Comparison of ENCODE assay signal across 3 cellular contexts in the genomic region with DNA sequence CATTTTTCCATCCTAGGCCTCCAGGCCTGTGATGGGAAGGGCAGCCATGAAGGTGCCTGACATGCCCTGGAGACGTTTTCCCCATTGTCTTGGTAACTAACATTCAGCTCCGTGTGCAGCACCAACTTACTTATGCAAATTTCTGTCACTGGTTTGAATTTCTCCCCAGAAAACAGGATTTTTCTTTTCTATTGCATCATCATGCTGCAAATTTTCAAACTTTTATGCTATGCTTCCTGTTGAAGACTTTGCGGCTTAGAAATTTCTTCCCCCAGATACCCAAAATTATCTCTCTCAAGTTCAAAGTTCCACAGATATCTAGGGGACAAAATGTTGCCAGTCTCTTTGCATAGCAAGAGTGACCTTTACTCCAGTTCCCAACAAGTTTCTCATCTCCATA.
TF ChIP-seq lines count a peak whose summit lies in the region.

No MANE protein-coding gene starts in this region.

TF ChIP-seq in HEK293, 187 proteins besides CTCF, POLR2A, EP300 and RAD21:
- TF ChIP-seq ZNF2 (tag by site-specific recombination; IDR thresholded peaks at IDR 0.05), result no peak
- TF ChIP-seq ZNF585B (tag by site-specific recombination; IDR thresholded peaks at IDR 0.05), result peak; percentile 3; the same call in 1 of the 2 replicates

TF ChIP-seq in K562, 482 proteins besides CTCF, POLR2A, EP300 and RAD21:
- TF ChIP-seq, protein P1, sequence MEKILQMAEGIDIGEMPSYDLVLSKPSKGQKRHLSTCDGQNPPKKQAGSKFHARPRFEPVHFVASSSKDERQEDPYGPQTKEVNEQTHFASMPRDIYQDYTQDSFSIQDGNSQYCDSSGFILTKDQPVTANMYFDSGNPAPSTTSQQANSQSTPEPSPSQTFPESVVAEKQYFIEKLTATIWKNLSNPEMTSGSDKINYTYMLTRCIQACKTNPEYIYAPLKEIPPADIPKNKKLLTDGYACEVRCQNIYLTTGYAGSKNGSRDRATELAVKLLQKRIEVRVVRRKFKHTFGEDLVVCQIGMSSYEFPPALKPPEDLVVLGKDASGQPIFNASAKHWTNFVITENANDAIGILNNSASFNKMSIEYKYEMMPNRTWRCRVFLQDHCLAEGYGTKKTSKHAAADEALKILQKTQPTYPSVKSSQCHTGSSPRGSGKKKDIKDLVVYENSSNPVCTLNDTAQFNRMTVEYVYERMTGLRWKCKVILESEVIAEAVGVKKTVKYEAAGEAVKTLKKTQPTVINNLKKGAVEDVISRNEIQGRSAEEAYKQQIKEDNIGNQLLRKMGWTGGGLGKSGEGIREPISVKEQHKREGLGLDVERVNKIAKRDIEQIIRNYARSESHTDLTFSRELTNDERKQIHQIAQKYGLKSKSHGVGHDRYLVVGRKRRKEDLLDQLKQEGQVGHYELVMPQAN (IDR thresholded peaks at IDR 0.05; ENCODE audit: borderline replicate concordance), result no peak
- TF ChIP-seq NR1H2 (CRISPR knock-in tag; IDR thresholded peaks at IDR 0.05) (no peak), ZBTB8A (IDR thresholded peaks at IDR 0.05; ENCODE audit: partially characterized antibody) (no peak), ZNF12 (CRISPR knock-in tag; IDR thresholded peaks at IDR 0.05) (no peak), ARHGAP35 (IDR thresholded peaks at IDR 0.05; ENCODE audit: partially characterized antibody) (no peak), CEBPB (tag; IDR thresholded peaks at IDR 0.05) (0 out of 2 replicates have a peak, but pooled peaks have one; percentile 33), RFX7 (CRISPR knock-in tag; IDR thresholded peaks at IDR 0.05) (no peak), CEBPG (CRISPR knock-in tag; IDR thresholded peaks at IDR 0.05) (no peak), CEBPG (tag; conservative IDR thresholded peaks at IDR 0.05 in 1 of 2, IDR thresholded peaks at IDR 0.05 in 1 of 2) (peak; percentile 16 to 66; a peak in 1 of 4 replicates), ZNF174 (CRISPR knock-in tag; IDR thresholded peaks at IDR 0.05) (no peak)
- TF ChIP-seq, protein P2, sequence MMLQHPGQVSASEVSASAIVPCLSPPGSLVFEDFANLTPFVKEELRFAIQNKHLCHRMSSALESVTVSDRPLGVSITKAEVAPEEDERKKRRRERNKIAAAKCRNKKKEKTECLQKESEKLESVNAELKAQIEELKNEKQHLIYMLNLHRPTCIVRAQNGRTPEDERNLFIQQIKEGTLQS (IDR thresholded peaks at IDR 0.05), result peak; percentile 60; the same call in 1 of the 2 replicates
- TF ChIP-seq, protein P2 (CRISPR knock-in tag; conservative IDR thresholded peaks at IDR 0.05), result no peak

TF ChIP-seq in endothelial cell of umbilical vein, 7 proteins besides CTCF, POLR2A, EP300 and RAD21:
- TF ChIP-seq FOS (IDR thresholded peaks at IDR 0.05; ENCODE audit: borderline replicate concordance, insufficient read depth, low read length) (no peak), POLR2AphosphoS5 (IDR thresholded peaks at IDR 0.05; ENCODE audit: insufficient read depth, low read depth, low read length) (no peak), GATA2 (IDR thresholded peaks at IDR 0.05; ENCODE audit: insufficient read depth, insufficient read length, low read depth, low read length) (no peak), JUN (IDR thresholded peaks at IDR 0.05; ENCODE audit: borderline replicate concordance, insufficient read depth, insufficient read length, low read depth) (no peak), MYC (IDR thresholded peaks at IDR 0.05; ENCODE audit: low read depth, low read length) (no peak), EZH2 (IDR thresholded peaks at IDR 0.05; ENCODE audit: borderline replicate concordance, low read depth, low read length, severe bottlenecking) (no peak)
- TF ChIP-seq, protein P3, sequence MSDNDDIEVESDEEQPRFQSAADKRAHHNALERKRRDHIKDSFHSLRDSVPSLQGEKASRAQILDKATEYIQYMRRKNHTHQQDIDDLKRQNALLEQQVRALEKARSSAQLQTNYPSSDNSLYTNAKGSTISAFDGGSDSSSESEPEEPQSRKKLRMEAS (IDR thresholded peaks at IDR 0.05; ENCODE audit: insufficient read depth, insufficient read length), result no peak
TF ChIP-seq in endothelial cell of umbilical vein: peak in this region for 0.
